Comparison of ENCODE assay signal across 7 cellular contexts in the genomic region with DNA sequence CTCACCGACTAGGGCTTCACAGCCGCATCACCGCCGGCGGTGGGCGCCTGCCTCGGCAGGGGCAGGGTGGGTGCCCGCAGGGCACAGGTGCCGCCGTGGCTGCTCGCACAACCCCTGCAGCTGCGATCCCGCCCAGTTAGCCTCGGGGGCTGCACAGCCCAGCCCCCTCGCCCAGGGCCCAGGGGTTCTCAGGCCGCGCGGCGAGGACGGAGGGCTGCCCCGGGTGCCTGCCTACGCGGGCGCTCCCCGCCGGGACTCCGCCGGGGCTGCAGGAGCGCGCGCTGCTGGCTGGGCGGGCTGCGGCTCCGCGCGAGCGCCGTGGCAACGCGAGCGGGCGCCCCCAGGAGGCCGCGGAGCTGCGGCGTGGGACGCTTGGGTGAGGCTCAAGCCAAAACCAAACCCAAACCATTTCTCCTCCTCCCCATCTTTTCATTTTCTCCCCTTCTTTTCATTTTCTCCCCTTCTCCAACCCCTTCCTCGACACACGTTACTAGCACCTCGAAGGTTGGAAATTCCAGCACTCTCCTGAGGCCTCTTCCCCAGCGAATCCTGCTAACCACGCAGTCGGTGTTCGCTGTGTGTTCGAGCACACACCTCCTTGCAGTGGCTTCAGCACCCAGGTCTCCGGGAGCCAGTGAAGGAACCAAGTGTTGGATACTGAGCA. TPM values are rescaled to one million over a fixed set of nuclear protein-coding genes. Genes with fewer than 3 reads are reported as not detected.
DNase-seq lines count a peak whose midpoint lies in the region; ATAC-seq, FAIRE-seq and TF ChIP-seq lines count a peak whose summit lies in the region.

Gene MICAL3 (minus strand): TSS at position 286 of the 664 bp plus-strand sequence. CDS start 117,749 bp downstream, outside the sequence.

- H3K27me3 Mint-ChIP-seq in astrocyte (ENCODE audit: low read depth, unreplicated experiment): peaks cover 17% of the 10 kb centered on the region

- WGBS in right cardiac atrium: 2% methylated on average over 56 of the region's 56 CpGs
- WGBS in aorta, 2 donors: 0 to 1% methylated on average over 53 to 56 of the region's 56 CpGs

- H3K79me2 ChIP-seq in astrocyte (ENCODE audit: insufficient read depth, low read length): no peaks in the 10 kb centered on the region

- peak; percentile 82 for DNase-seq in GM12891 (ENCODE audit: insufficient read length, low spot score)
- DNase-seq in LNCaP clone FGC (ENCODE audit: low read depth): no peak
- peak; percentile 61 for DNase-seq in astrocyte (ENCODE audit: low read depth)
- DNase-seq in right cardiac atrium: peak; percentile 65 to 85 (median 84)
- DNase-seq in pulmonary artery endothelial cell (ENCODE audit: low read depth, low spot score): no peak
- peak; percentile 68 to 86 for DNase-seq in aorta

- peak within 1 kb of the TSS; percentile 79 for H3K9ac ChIP-seq in astrocyte (ENCODE audit: low read length)

- H3K27ac Mint-ChIP-seq in astrocyte (ENCODE audit: unreplicated experiment): peak within 1 kb of the TSS; percentile 64

- TF ChIP-seq CTCF in LNCaP clone FGC (IDR thresholded peaks at IDR 0.05; ENCODE audit: control insufficient read depth, extremely low read depth, insufficient read depth): peak; percentile 86
- TF ChIP-seq CTCF in astrocyte (IDR thresholded peaks at IDR 0.05; ENCODE audit: insufficient read depth, low read depth, low read length): peak; percentile 36

- FAIRE-seq in GM12891 (lab: Jason Lieb, UNC) (no peak), astrocyte (lab: Jason Lieb, UNC) (no peak)

- H3K4me3 Mint-ChIP-seq in astrocyte (ENCODE audit: unreplicated experiment): peak within 1 kb of the TSS; percentile 89

- no peaks in the 10 kb centered on the region for H4K20me1 ChIP-seq in astrocyte (ENCODE audit: insufficient read depth, low read length)

- H3K4me3 ChIP-seq in LNCaP clone FGC (ENCODE audit: low read depth, low read length) (peak within 1 kb of the TSS; percentile 81), astrocyte (ENCODE audit: insufficient read depth, low read depth, low read length) (peak within 1 kb of the TSS; percentile 67), right cardiac atrium (ENCODE audit: low read length) (peak within 1 kb of the TSS; percentile 44), aorta (ENCODE audit: low read length in 2 of 2) (peak within 1 kb of the TSS; percentile 60 to 61)

- intact Hi-C loops in T-helper 2 cell treated with Interferon-gamma antibody and Interleukin-4, amounts not matched to agents 100 ng/mL and 5 ng/mL, for 36 hours (cut with micrococcal nuclease): loop anchor here (2.0 kb wide), 2 partner anchors 24 to 194 kb away; no protein-coding TSS in a partner anchor
- intact Hi-C loops in right cardiac atrium (cut with DNase I) (loop anchor here in 3 of 4 donors (5.0 to 10.0 kb wide), 5 partner anchors 50 to 200 kb away; partner anchors contain the start of gene PEX26 (in 3 of the 3)), aorta (cut with DNase I) (no loop called here)

- H3K9me3 ChIP-seq in astrocyte (ENCODE audit: insufficient read depth, low read depth, low read length) (no peaks in the 10 kb centered on the region), right cardiac atrium (ENCODE audit: control insufficient read depth, low read length) (no peaks in the 10 kb centered on the region), aorta (ENCODE audit: control insufficient read depth, low read length) (no peaks in the 10 kb centered on the region)

- ATAC-seq in right cardiac atrium: peak; percentile 87 to 91
- ATAC-seq in aorta (ENCODE audit: low FRiP score): peak; percentile 90

- H3K27me3 ChIP-seq in astrocyte (ENCODE audit: insufficient read depth, low read length): peaks cover 4% of the 10 kb centered on the region
- H3K27me3 ChIP-seq in right cardiac atrium (ENCODE audit: control insufficient read depth, insufficient read depth): no peaks in the 10 kb centered on the region
- no peaks in the 10 kb centered on the region for H3K27me3 ChIP-seq in aorta (ENCODE audit: control insufficient read depth in 1 of 2, insufficient read depth in 2 of 2, low read length in 1 of 2)

- no peaks in the 10 kb centered on the region for H3K36me3 ChIP-seq in astrocyte (ENCODE audit: insufficient read depth, low read length)
- H3K36me3 ChIP-seq in aorta (ENCODE audit: control insufficient read depth in 1 of 2, insufficient read depth in 2 of 2, low read length in 1 of 2): no peaks in the 10 kb centered on the region

- peak within 1 kb of the TSS; percentile 99 for H3K4me2 ChIP-seq in astrocyte (ENCODE audit: low read length)

- H3K27ac ChIP-seq in astrocyte (ENCODE audit: low read depth, low read length): no peak within 1 kb of the TSS
- peak within 1 kb of the TSS; percentile 28 for H3K27ac ChIP-seq in right cardiac atrium (ENCODE audit: low read length)
- peak within 1 kb of the TSS in 1 of 2 donors; percentile 22 for H3K27ac ChIP-seq in aorta (ENCODE audit: low read depth in 1 of 2, low read length in 2 of 2)

- H2AFZ ChIP-seq in astrocyte (ENCODE audit: low read depth, low read length): peak within 1 kb of the TSS; percentile 99

- H3K4me1 ChIP-seq in astrocyte (ENCODE audit: insufficient read depth, low read length) (peaks cover 17% of the 10 kb centered on the region), right cardiac atrium (ENCODE audit: control insufficient read depth, insufficient read depth, low read length) (peaks cover 3% of the 10 kb centered on the region), aorta (ENCODE audit: control insufficient read depth in 1 of 2, insufficient read depth in 2 of 2, low read length in 2 of 2) (no peaks in the 10 kb centered on the region)

- peaks cover 22% of the 10 kb centered on the region for H3K4me1 Mint-ChIP-seq in astrocyte (ENCODE audit: low read depth, unreplicated experiment)

- no peak for TF ChIP-seq POLR2A in GM12891 (IDR thresholded peaks at IDR 0.05; ENCODE audit: low read depth, low read length)

- no peaks in the 10 kb centered on the region for H3K36me3 Mint-ChIP-seq in astrocyte (ENCODE audit: low read depth, unreplicated experiment)

- no peaks in the 10 kb centered on the region for H3K9me3 Mint-ChIP-seq in astrocyte (ENCODE audit: unreplicated experiment)

TF ChIP-seq in GM12891, 5 proteins besides CTCF, POLR2A, EP300 and RAD21:
- TF ChIP-seq SPI1 (IDR thresholded peaks at IDR 0.05; ENCODE audit: low read depth, low read length) (no peak), TAF1 (IDR thresholded peaks at IDR 0.05; ENCODE audit: low read depth, low read length) (no peak), POU2F2 (IDR thresholded peaks at IDR 0.05; ENCODE audit: low read depth, low read length) (no peak), POLR2AphosphoS5 (IDR thresholded peaks at IDR 0.05; ENCODE audit: low read depth, low read length) (no peak), PAX5 (IDR thresholded peaks at IDR 0.05; ENCODE audit: insufficient read depth, low read length, severe bottlenecking) (peak; percentile 30)

RNA-seq across cellular contexts. Expression of gene MICAL3, which starts in this region (rescaled TPM):
- polyA plus RNA-seq in GM12891 (2012; ENCODE audit: low read depth, missing spikeins): 21.0 TPM
- 36.3 and 38.7 TPM in 2 replicates for total RNA-seq in T-helper 2 cell treated with Interferon-gamma antibody and Interleukin-4, amounts not matched to agents 100 ng/mL and 5 ng/mL, for 36 hours
- 101 and 113 TPM in 2 replicates for total RNA-seq in astrocyte
- total RNA-seq in right cardiac atrium: 100 to 1,000 TPM in 1 of 4 donors, 10 to 100 TPM in 3; 72.1 to 105 (median 79.1) TPM
- polyA plus RNA-seq in right cardiac atrium: 30.4 TPM
- total RNA-seq in pulmonary artery endothelial cell: 19.0 and 32.0 TPM in 2 replicates
- total RNA-seq in aorta: 100 to 1,000 TPM; 114 to 123 TPM
- polyA plus RNA-seq in aorta: 10 to 100 TPM in 1 of 2 donors, 1 to 10 TPM in 1; 3.9 to 15.0 TPM

Comparison
In these comparisons a context has a peak if more than half of its experiments do, and no peak if none do; other contexts are left out.
1. DNase-seq: peak in GM12891 (single experiment), astrocyte (single experiment), right cardiac atrium (3 of 3) and aorta (2 of 2); none in LNCaP clone FGC (single experiment) and pulmonary artery endothelial cell (single experiment).
2. intact Hi-C loops: an anchor here in T-helper 2 cell treated with Interferon-gamma antibody and Interleukin-4, amounts not matched to agents 100 ng/mL and 5 ng/mL, for 36 hours (2.0 kb wide) and right cardiac atrium (5.0 to 10.0 kb wide); none called in aorta.
3. Peak in every context shown above with its lines, with median percentiles within 50 percentile points of each other: H3K4me3 ChIP-seq.